In the genomic region with DNA sequence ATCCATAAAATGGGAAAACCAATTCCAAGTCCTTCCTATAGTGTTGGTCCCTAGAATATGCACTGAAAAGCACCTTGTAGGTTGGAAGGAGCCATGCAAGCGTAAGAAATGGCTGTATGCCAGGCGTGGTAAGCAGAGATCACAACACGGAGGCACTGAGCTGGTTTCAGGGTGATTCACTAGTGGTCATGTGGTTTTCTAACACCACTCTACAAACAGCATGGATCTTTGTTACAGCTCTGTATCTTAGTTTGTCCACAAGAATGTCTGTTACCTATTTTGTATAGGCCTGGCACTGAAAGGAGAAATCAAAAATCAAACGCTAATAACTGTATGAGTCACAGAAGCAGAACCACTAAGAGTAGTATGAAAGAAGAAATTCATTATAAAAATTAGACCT, we compare ENCODE assay signal across 9 cellular contexts.
A peak's percentile ranks its signal among the peaks of the same experiment; 100 is the strongest.
DNase-seq lines count a peak whose midpoint lies in the region; ATAC-seq and TF ChIP-seq lines count a peak whose summit lies in the region.
"Had no signal": no experiment of that assay in that cellular context is flagged by ENCODE, and none has a peak within 500 bp of the region (broad histone marks: within the 10 kb centered on the region; RNA-seq: fewer than 3 reads in every experiment).

No MANE protein-coding gene starts in this region.

- no peak overlapping the region for H3K27ac ChIP-seq in vagina
- no peak overlapping the region for H3K27ac ChIP-seq in heart right ventricle

- H3K36me3 ChIP-seq in vagina (no peaks in the 10 kb centered on the region), heart right ventricle (no peaks in the 10 kb centered on the region)

- H3K4me1 ChIP-seq in vagina: no peaks in the 10 kb centered on the region
- no peaks in the 10 kb centered on the region for H3K4me1 ChIP-seq in heart right ventricle

- DNase-seq in EH (ENCODE audit: low read depth) (peak; percentile 82), MV-4-11 (lab: John Stamatoyannopoulos, UW) (peak; percentile 48), fibroblast of the conjunctiva (ENCODE audit: low read depth) (peak; percentile 10), cortex of kidney (lab: John Stamatoyannopoulos, UW) (no peak), vagina (ENCODE audit: extremely low spot score in 2 of 2) (no peak), NCI-H524 (lab: John Stamatoyannopoulos, UW) (no peak), heart right ventricle (no peak)
- DNase-seq: small intestine had no signal

- TF ChIP-seq CTCF in vagina (IDR thresholded peaks at IDR 0.05) (no peak), heart right ventricle (IDR thresholded peaks at IDR 0.05) (no peak)

- WGBS in heart right ventricle, 2 donors: 80 to 82% methylated on average over 4 of the region's 4 CpGs

- ATAC-seq in GM21423 (IDR thresholded peaks at IDR 0.05; ENCODE audit: unreplicated experiment) (peak; percentile 79), heart right ventricle (no peak)

- no peaks in the 10 kb centered on the region for H3K9me3 ChIP-seq in vagina
- H3K9me3 ChIP-seq in heart right ventricle: no peaks in the 10 kb centered on the region

- intact Hi-C loops in vagina (cut with DNase I): no loop called here
- intact Hi-C loops in heart right ventricle (cut with DNase I): no loop called here

- TF ChIP-seq POLR2A in vagina (IDR thresholded peaks at IDR 0.05): no peak

- H3K27me3 ChIP-seq in vagina: no peaks in the 10 kb centered on the region
- H3K27me3 ChIP-seq in heart right ventricle: peaks cover 0 to 45% (median 0%) of the 10 kb centered on the region in 7 donors

- no peak overlapping the region for H3K4me3 ChIP-seq in vagina
- H3K4me3 ChIP-seq in heart right ventricle: no peak overlapping the region

Comparison
In these comparisons a context has a peak if more than half of its experiments do, and no peak if none do; other contexts are left out.
1. DNase-seq: peak in EH (single experiment), MV-4-11 (single experiment) and fibroblast of the conjunctiva (single experiment); none in cortex of kidney (single experiment), vagina (0 of 2), NCI-H524 (0 of 2) and heart right ventricle (0 of 2).